8 cellular contexts compared by ENCODE assay signal in genomic region chrX:74534569-74535038, GRCh38.
A peak's percentile ranks its signal among the peaks of the same experiment; 100 is the strongest.
DNase-seq lines count a peak whose midpoint lies in the region; ATAC-seq and TF ChIP-seq lines count a peak whose summit lies in the region.

No MANE protein-coding gene starts in this region.

- H3K27ac Mint-ChIP-seq in activated naive CD4-positive, alpha-beta T cell treated with anti-CD3 and anti-CD28 coated beads, Interleukin-2, amount 50 U/mL, for 72 hours = peak overlapping the region; percentile 22 to 91

- TF ChIP-seq POLR2A in thyroid gland (IDR thresholded peaks at IDR 0.05) = no peak

- no peak for TF ChIP-seq CTCF in thyroid gland (IDR thresholded peaks at IDR 0.05)
- no peak for TF ChIP-seq CTCF in coronary artery (IDR thresholded peaks at IDR 0.05)

- H3K4me3 ChIP-seq in thyroid gland (replicated peaks in 1 of 3) (no peak overlapping the region), coronary artery (no peak overlapping the region)

- peaks cover 0 to 8% of the 10 kb centered on the region in 2 donors for H3K36me3 Mint-ChIP-seq in activated naive CD4-positive, alpha-beta T cell treated with anti-CD3 and anti-CD28 coated beads, Interleukin-2, amount 50 U/mL, for 72 hours

- peaks cover 0 to 4% of the 10 kb centered on the region in 2 donors for H3K4me1 ChIP-seq in thyroid gland

- no peaks in the 10 kb centered on the region for H3K9me3 Mint-ChIP-seq in activated naive CD4-positive, alpha-beta T cell treated with anti-CD3 and anti-CD28 coated beads, Interleukin-2, amount 50 U/mL, for 72 hours

- H3K27ac ChIP-seq in cingulate gyrus (ENCODE audit: low read depth, low read length) = peak overlapping the region; percentile 10
- H3K27ac ChIP-seq in thyroid gland = peak overlapping the region in 2 of 3 donors; percentile 49 to 92
- H3K27ac ChIP-seq in coronary artery = peak overlapping the region in 1 of 2 donors; percentile 95

- peak in 1 of 2 donors; percentile 7 for DNase-seq in activated naive CD4-positive, alpha-beta T cell treated with anti-CD3 and anti-CD28 coated beads, Interleukin-2, amount 50 U/mL, for 72 hours (ENCODE audit: low spot score in 2 of 2)
- DNase-seq in activated naive CD4-positive, alpha-beta T cell (lab: John Stamatoyannopoulos, UW) = no peak
- DNase-seq in thyroid gland = no peak
- DNase-seq in cortex of kidney (lab: John Stamatoyannopoulos, UW) = no peak
- DNase-seq in coronary artery (ENCODE audit: low spot score) = no peak
- no peak for DNase-seq in A172 (ENCODE audit: low spot score)

- ATAC-seq in activated naive CD4-positive, alpha-beta T cell treated with anti-CD3 and anti-CD28 coated beads, Interleukin-2, amount 50 U/mL, for 72 hours = peak; percentile 69 to 84
- peak; percentile 55 for ATAC-seq in HG03442 (IDR thresholded peaks at IDR 0.05; ENCODE audit: unreplicated experiment)

- H3K27me3 ChIP-seq in thyroid gland = no peaks in the 10 kb centered on the region

- intact Hi-C loops in thyroid gland (cut with DNase I) = loop anchor here (10.0 kb wide), 1 partner anchor 110 kb away; the partner anchor contains the start of gene SLC16A2

- H3K36me3 ChIP-seq in thyroid gland = no peaks in the 10 kb centered on the region

- no peaks in the 10 kb centered on the region for H3K9me3 ChIP-seq in thyroid gland

- 67 to 100% methylated on average over 1 to 2 of the region's 2 CpGs for WGBS in thyroid gland, 2 donors
